Comparison of ENCODE assay signal across 9 cellular contexts in genomic region chr16:89491974-89492687, GRCh38. TPM values are rescaled to one million over a fixed set of nuclear protein-coding genes. Genes with fewer than 3 reads are reported as not detected.
A peak's percentile ranks its signal among the peaks of the same experiment; 100 is the strongest.
DNase-seq lines count a peak whose midpoint lies in the region; ATAC-seq and TF ChIP-seq lines count a peak whose summit lies in the region.
"Had no signal": no experiment of that assay in that cellular context is flagged by ENCODE, and none has a peak within 500 bp of the region (broad histone marks: within the 10 kb centered on the region; RNA-seq: fewer than 3 reads in every experiment).

No MANE protein-coding gene starts in this region.

- peak overlapping the region; percentile 96 to 97 for H3K27ac Mint-ChIP-seq in activated naive CD4-positive, alpha-beta T cell treated with anti-CD3 and anti-CD28 coated beads, Interleukin-2, amount 50 U/mL, for 72 hours
- H3K27ac Mint-ChIP-seq in memory B cell = no peak overlapping the region

- H3K4me1 ChIP-seq in left ventricle myocardium inferior (peaks cover 48% of the 10 kb centered on the region), vagina (peaks cover 37% of the 10 kb centered on the region), testis (peaks cover 24% of the 10 kb centered on the region)

- H3K36me3 ChIP-seq in left ventricle myocardium inferior = no peaks in the 10 kb centered on the region
- no peaks in the 10 kb centered on the region for H3K36me3 ChIP-seq in vagina
- no peaks in the 10 kb centered on the region for H3K36me3 ChIP-seq in testis (ENCODE audit: low read depth, missing control alignments)

- peak overlapping the region; percentile 95 for H3K27ac ChIP-seq in left ventricle myocardium inferior (replicated peaks)
- no peak overlapping the region for H3K27ac ChIP-seq in vagina
- no peak overlapping the region for H3K27ac ChIP-seq in testis

- ATAC-seq in Right ventricle myocardium inferior (no peak), memory B cell (ENCODE audit: low read depth) (no peak), HG03442 (IDR thresholded peaks at IDR 0.05; ENCODE audit: unreplicated experiment) (no peak)
- ATAC-seq in activated naive CD4-positive, alpha-beta T cell treated with anti-CD3 and anti-CD28 coated beads, Interleukin-2, amount 50 U/mL, for 72 hours = no peak
- no peak for ATAC-seq in activated CD4-positive, CD25-positive, alpha-beta regulatory T cell treated with anti-CD3 and anti-CD28 coated beads, Interleukin-2, amount 50 U/mL, for 24 hours
- ATAC-seq: mucosa of descending colon had no signal

- H3K4me3 Mint-ChIP-seq in memory B cell = peak overlapping the region; percentile 90

- H3K27me3 Mint-ChIP-seq in memory B cell = no peaks in the 10 kb centered on the region

- intact Hi-C loops in left ventricle myocardium inferior (cut with micrococcal nuclease) = no loop called here
- intact Hi-C loops in Right ventricle myocardium inferior (cut with DNase I) = no loop called here
- intact Hi-C loops in vagina (cut with DNase I) = no loop called here
- intact Hi-C loops in testis (cut with DNase I; ENCODE audit: low total_unique reads) = no loop called here

- H3K36me3 Mint-ChIP-seq in activated naive CD4-positive, alpha-beta T cell treated with anti-CD3 and anti-CD28 coated beads, Interleukin-2, amount 50 U/mL, for 72 hours = peaks cover 10 to 18% of the 10 kb centered on the region in 2 donors
- no peaks in the 10 kb centered on the region for H3K36me3 Mint-ChIP-seq in memory B cell

- no peak for TF ChIP-seq POLR2A in vagina (IDR thresholded peaks at IDR 0.05)
- no peak for TF ChIP-seq POLR2A in testis (IDR thresholded peaks at IDR 0.05)

- no peaks in the 10 kb centered on the region for H3K9me3 Mint-ChIP-seq in activated naive CD4-positive, alpha-beta T cell treated with anti-CD3 and anti-CD28 coated beads, Interleukin-2, amount 50 U/mL, for 72 hours
- H3K9me3 Mint-ChIP-seq in memory B cell = no peaks in the 10 kb centered on the region

- TF ChIP-seq CTCF in left ventricle myocardium inferior (IDR thresholded peaks at IDR 0.05; ENCODE audit: borderline replicate concordance) (no peak), vagina (IDR thresholded peaks at IDR 0.05) (no peak), testis (IDR thresholded peaks at IDR 0.05) (no peak)

- no peaks in the 10 kb centered on the region for H3K9me3 ChIP-seq in left ventricle myocardium inferior (replicated peaks)
- no peaks in the 10 kb centered on the region for H3K9me3 ChIP-seq in vagina
- H3K9me3 ChIP-seq in testis = no peaks in the 10 kb centered on the region

- H3K4me3 ChIP-seq in left ventricle myocardium inferior (peak overlapping the region; percentile 93), vagina (peak overlapping the region; percentile 87 to 95), testis (peak overlapping the region in 1 of 2 donors; percentile 72)

- H3K4me1 Mint-ChIP-seq in memory B cell = peaks cover 18% of the 10 kb centered on the region

- H3K27me3 ChIP-seq in left ventricle myocardium inferior (ENCODE audit: low read depth) (no peaks in the 10 kb centered on the region), vagina (no peaks in the 10 kb centered on the region), testis (no peaks in the 10 kb centered on the region)

- DNase-seq in left ventricle myocardium inferior (no peak), Right ventricle myocardium inferior (ENCODE audit: missing footprints) (no peak), memory B cell (ENCODE audit: low spot score in 2 of 2) (no peak), vagina (ENCODE audit: extremely low spot score in 2 of 2) (no peak), testis (no peak)
- DNase-seq in activated naive CD4-positive, alpha-beta T cell treated with anti-CD3 and anti-CD28 coated beads, Interleukin-2, amount 50 U/mL, for 72 hours (ENCODE audit: low spot score in 2 of 2) = no peak
- DNase-seq: mucosa of descending colon had no signal

- WGBS in testis, 2 donors = 56 to 64% methylated on average over 23 to 24 of the region's 24 CpGs

RNA-seq across cellular contexts. Expression of gene ANKRD11, which starts 1.8 kb away (rescaled TPM):
- total RNA-seq in left ventricle myocardium inferior (63.8 TPM), Right ventricle myocardium inferior (64.9 TPM), vagina (135 TPM), testis (100 to 1,000 TPM; 150 to 187 TPM)
- 100 to 1,000 TPM; 130 to 165 TPM for total RNA-seq in activated naive CD4-positive, alpha-beta T cell treated with anti-CD3 and anti-CD28 coated beads, Interleukin-2, amount 50 U/mL, for 72 hours
- 49.7 TPM for polyA plus RNA-seq in testis (ENCODE audit: insufficient read depth, low read depth, low replicate concordance)

RNA-seq across cellular contexts. Expression of gene SPG7, which starts 16.1 kb away (rescaled TPM):
- total RNA-seq in left ventricle myocardium inferior = 104 TPM
- 96.1 TPM for total RNA-seq in Right ventricle myocardium inferior
- 100 to 1,000 TPM in 1 of 2 donors, 10 to 100 TPM in 1; 97.7 to 114 TPM for total RNA-seq in activated naive CD4-positive, alpha-beta T cell treated with anti-CD3 and anti-CD28 coated beads, Interleukin-2, amount 50 U/mL, for 72 hours
- 119 TPM for total RNA-seq in vagina
- 100 to 1,000 TPM; 275 to 307 TPM for total RNA-seq in testis
- 97.9 TPM for polyA plus RNA-seq in testis (ENCODE audit: insufficient read depth, low read depth, low replicate concordance)
